Comparison of ENCODE assay signal across 1 cellular context in the genomic region with DNA sequence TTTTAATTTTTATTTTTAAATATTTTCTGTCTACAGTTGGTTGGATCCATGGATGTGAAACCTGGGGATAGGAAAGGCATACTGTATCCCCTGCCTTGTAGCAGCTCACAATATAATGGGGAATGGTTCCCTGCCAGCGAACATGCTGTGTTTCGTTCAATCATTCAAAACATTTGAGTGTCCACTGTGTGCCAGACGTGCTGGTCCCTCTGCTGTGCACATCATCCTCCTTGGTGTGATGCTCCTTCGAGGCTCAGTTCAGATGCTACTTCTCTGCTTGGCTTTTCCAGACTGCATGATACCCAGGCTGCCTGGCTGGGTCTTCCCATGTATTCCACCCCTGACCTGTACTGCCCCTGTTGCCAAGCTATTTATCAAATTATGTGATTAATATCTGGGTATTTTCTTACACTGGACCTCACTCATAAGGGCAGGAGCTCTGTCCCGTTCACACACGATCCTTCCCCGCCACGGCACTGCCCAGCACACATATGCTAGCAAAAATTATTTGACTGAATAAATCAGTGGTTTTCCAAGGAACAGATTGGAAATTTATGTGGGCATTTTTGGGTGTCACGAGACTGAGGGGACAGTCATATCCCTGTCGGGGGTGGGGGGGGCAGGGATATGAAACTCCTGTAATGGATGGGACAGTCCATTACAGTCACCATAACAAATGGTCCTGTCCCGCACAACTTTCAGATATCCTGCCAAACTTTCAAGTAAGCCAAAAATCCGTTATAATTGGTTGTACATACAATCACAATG.
TF ChIP-seq lines count a peak whose summit lies in the region.

No MANE protein-coding gene starts in this region.

TF ChIP-seq in endothelial cell of umbilical vein, 7 proteins besides CTCF, POLR2A, EP300 and RAD21:
- no peak for TF ChIP-seq MYC (IDR thresholded peaks at IDR 0.05; ENCODE audit: low read depth, low read length)
